In genomic region chr17:68908045-68908444, GRCh38 we compare ENCODE assay signal across 1 cellular context.
TF ChIP-seq lines count a peak whose summit lies in the region.

No MANE protein-coding gene starts in this region.

TF ChIP-seq in GM23338, 12 proteins besides CTCF, POLR2A, EP300 and RAD21 (continued from another document):
- no peak for TF ChIP-seq ZNF462 (CRISPR knock-in tag; IDR thresholded peaks at IDR 0.05)
- TF ChIP-seq EZH2phosphoT487 (IDR thresholded peaks at IDR 0.05; ENCODE audit: unreplicated experiment), result no peak
- no peak for TF ChIP-seq JUNB (IDR thresholded peaks at IDR 0.05; ENCODE audit: unreplicated experiment)
- TF ChIP-seq CREB1 (CRISPR knock-in tag; IDR thresholded peaks at IDR 0.05; ENCODE audit: low read depth), result no peak
- no peak for TF ChIP-seq ZNF114 (CRISPR knock-in tag; IDR thresholded peaks at IDR 0.05)
- TF ChIP-seq NANOG (IDR thresholded peaks at IDR 0.05; ENCODE audit: borderline replicate concordance), result no peak
